ENCODE assay signal across 9 cellular contexts in genomic region chr6:35624341-35625070, GRCh38.
DNase-seq lines count a peak whose midpoint lies in the region; FAIRE-seq and TF ChIP-seq lines count a peak whose summit lies in the region.
"Had no signal": no experiment of that assay in that cellular context is flagged by ENCODE, and none has a peak within 500 bp of the region (broad histone marks: within the 10 kb centered on the region; RNA-seq: fewer than 3 reads in every experiment).

No MANE protein-coding gene starts in this region.

- in situ Hi-C loops in mammary epithelial cell (cut with MboI; ENCODE audit: low sequenced_read_pairs in 2 of 2) = no loop called here

- no peaks in the 10 kb centered on the region for H3K27me3 ChIP-seq in mammary epithelial cell (ENCODE audit: insufficient read depth, low read length)

- no peak for FAIRE-seq in GM19239 (lab: Jason Lieb, UNC)

- H3K27ac ChIP-seq in mammary epithelial cell (ENCODE audit: insufficient read depth, low read depth, low read length) = no peak overlapping the region

- no peaks in the 10 kb centered on the region for H3K27me3 Mint-ChIP-seq in osteocyte (ENCODE audit: unreplicated experiment)
- no peaks in the 10 kb centered on the region for H3K27me3 Mint-ChIP-seq in mesothelial cell of epicardium (ENCODE audit: low read depth)

- H3K79me2 ChIP-seq in mammary epithelial cell (ENCODE audit: insufficient read depth, low read length) = peaks cover 17% of the 10 kb centered on the region

- WGBS in mammary epithelial cell (ENCODE audit: low coverage, missing lambda C conversion rate) = 90% methylated on average over 9 of the region's 9 CpGs

- no peak overlapping the region for H2AFZ ChIP-seq in mammary epithelial cell (ENCODE audit: low read depth, low read length)

- H3K27ac Mint-ChIP-seq in osteocyte (ENCODE audit: unreplicated experiment) = peak overlapping the region; percentile 19
- no peak overlapping the region for H3K27ac Mint-ChIP-seq in mesothelial cell of epicardium

- H3K9me3 Mint-ChIP-seq in osteocyte (ENCODE audit: unreplicated experiment) (no peaks in the 10 kb centered on the region), mesothelial cell of epicardium (no peaks in the 10 kb centered on the region)

- intact Hi-C loops in mammary epithelial cell (cut with micrococcal nuclease) = loop anchor here (1.0 kb wide), 1 partner anchor 40 kb away; no protein-coding TSS in a partner anchor

- peaks cover 24% of the 10 kb centered on the region for H3K4me1 Mint-ChIP-seq in osteocyte (ENCODE audit: unreplicated experiment)
- no peaks in the 10 kb centered on the region for H3K4me1 Mint-ChIP-seq in mesothelial cell of epicardium

- H3K9me3 ChIP-seq in mammary epithelial cell (replicated peaks; ENCODE audit: insufficient read depth, low read length) = no peaks in the 10 kb centered on the region

- no peaks in the 10 kb centered on the region for H4K20me1 ChIP-seq in mammary epithelial cell (ENCODE audit: insufficient read depth, low read length)

- BruUV-seq in mammary epithelial cell (replicated peaks; lab: Mats Ljungman, UMichigan) = no TSS peak

- peaks cover 25% of the 10 kb centered on the region for H3K36me3 ChIP-seq in mammary epithelial cell (ENCODE audit: insufficient read depth, low read length)

- H3K4me3 Mint-ChIP-seq in osteocyte (ENCODE audit: unreplicated experiment) = no peak overlapping the region
- no peak overlapping the region for H3K4me3 Mint-ChIP-seq in mesothelial cell of epicardium

- DNase-seq in DMS53 (lab: John Stamatoyannopoulos, UW) (peak; percentile 7), DMS53 treated with DMSO at 0.1 percent for 48 hours (lab: John Stamatoyannopoulos, UW; ENCODE audit: unreplicated experiment) (no peak), M059J (ENCODE audit: low read depth) (peak; percentile 54), mammary epithelial cell (no peak), osteocyte (ENCODE audit: extremely low spot score, unreplicated experiment) (no peak), GM19239 (ENCODE audit: insufficient read length, low spot score) (no peak), mesothelial cell of epicardium (ENCODE audit: low spot score in 2 of 2, unreplicated experiment in 2 of 2) (no peak)
- no peak for DNase-seq in stimulated activated CD4-positive, alpha-beta T cell treated with anti-CD3 and anti-CD28 coated beads, Interleukin-4, amount 100 ng/mL, for 1 hour
- DNase-seq: stimulated activated CD4-positive, alpha-beta T cell treated with anti-CD3 and anti-CD28 coated beads, Interleukin-2, amount 100 ng/mL, for 48 hours had no signal

- H3K36me3 Mint-ChIP-seq in osteocyte (ENCODE audit: unreplicated experiment) (peaks cover 24% of the 10 kb centered on the region), mesothelial cell of epicardium (no peaks in the 10 kb centered on the region)

- no peak overlapping the region for H3K4me3 ChIP-seq in mammary epithelial cell (replicated peaks in 1 of 3; ENCODE audit: insufficient read depth in 1 of 3, low read depth in 2 of 3, low read length in 3 of 3)

- dilution Hi-C loops in mammary epithelial cell (cut with HindIII; ENCODE audit: low sequenced_read_pairs) = no loop called here

- H3K9ac ChIP-seq in mammary epithelial cell (ENCODE audit: insufficient read depth, low read length) = no peak overlapping the region

- H3K4me2 ChIP-seq in mammary epithelial cell (ENCODE audit: insufficient read depth, low read depth, low read length) = no peak overlapping the region

- H3K4me1 ChIP-seq in mammary epithelial cell (ENCODE audit: insufficient read depth, low read length) = no peaks in the 10 kb centered on the region

- CTCF ChIA-PET in mammary epithelial cell (lab: Charles Lee; ENCODE audit: low non-redundant PET) = interaction anchor here (0.6 kb wide), 1 partner anchor 28 kb away, joined by 7 read pairs; no protein-coding TSS in a partner anchor

- peak; percentile 8 to 22 for TF ChIP-seq CTCF in mammary epithelial cell (conservative IDR thresholded peaks at IDR 0.05 in 1 of 2, IDR thresholded peaks at IDR 0.05 in 1 of 2; ENCODE audit: extremely low read depth in 1 of 2, insufficient read depth in 1 of 2, low read depth in 1 of 2, low read length in 2 of 2)
- peak; percentile 45 for TF ChIP-seq CTCF in osteocyte (IDR thresholded peaks at IDR 0.05)
- TF ChIP-seq CTCF in mesothelial cell of epicardium (IDR thresholded peaks at IDR 0.05; ENCODE audit: unreplicated experiment) = no peak

Comparison
In these comparisons a context has a peak if more than half of its experiments do, and no peak if none do; other contexts are left out.
1. DNase-seq: peak in DMS53 (single experiment) and M059J (single experiment); none in DMS53 treated with DMSO at 0.1 percent for 48 hours (single experiment), mammary epithelial cell (single experiment), osteocyte (single experiment), stimulated activated CD4-positive, alpha-beta T cell treated with anti-CD3 and anti-CD28 coated beads, Interleukin-4, amount 100 ng/mL, for 1 hour (single experiment), GM19239 (single experiment) and mesothelial cell of epicardium (0 of 2).